21 cellular contexts compared by ENCODE assay signal in the genomic region with DNA sequence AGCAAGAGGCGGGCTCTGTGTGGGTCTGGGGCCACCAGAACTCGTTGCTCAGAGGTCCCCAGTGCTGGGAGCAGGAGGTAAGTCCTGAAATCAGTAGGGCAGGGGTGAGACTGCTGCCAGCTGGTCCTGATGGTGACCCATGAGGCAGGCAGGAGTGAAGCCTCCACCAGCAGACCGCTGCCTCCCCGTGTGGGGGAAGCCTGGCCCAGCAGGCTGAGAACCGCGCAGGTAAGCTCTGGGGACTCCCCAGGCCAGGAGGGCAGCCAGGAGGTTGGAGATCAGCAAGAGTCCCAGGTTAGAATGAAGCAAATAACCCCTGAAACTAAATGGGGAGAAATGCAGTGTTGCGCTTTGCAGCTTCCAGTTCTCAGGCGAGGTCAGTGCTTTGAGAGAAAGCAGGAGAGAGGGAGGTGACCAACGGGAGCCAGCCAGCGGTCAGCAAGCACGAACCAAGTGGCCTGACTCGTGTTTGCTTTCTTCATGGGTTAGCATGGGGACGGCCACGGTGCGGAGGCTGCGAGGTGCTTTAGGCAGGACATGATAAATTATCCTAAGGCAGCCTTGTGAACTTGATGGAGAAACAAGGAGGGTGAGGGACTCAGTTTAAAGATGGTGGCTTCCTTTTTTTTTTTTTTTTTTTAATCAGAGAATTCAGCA. TPM values are rescaled to one million over a fixed set of nuclear protein-coding genes. Genes with fewer than 3 reads are reported as not detected.
DNase-seq lines count a peak whose midpoint lies in the region; ATAC-seq, FAIRE-seq and TF ChIP-seq lines count a peak whose summit lies in the region.
"Had no signal": no experiment of that assay in that cellular context is flagged by ENCODE, and none has a peak within 500 bp of the region (broad histone marks: within the 10 kb centered on the region; RNA-seq: fewer than 3 reads in every experiment).

No MANE protein-coding gene starts in this region.

- WGBS in heart right ventricle, 2 donors: 67 to 69% methylated on average over 16 of the region's 16 CpGs

- TF ChIP-seq CTCF in heart right ventricle (IDR thresholded peaks at IDR 0.05) (no peak), bronchial epithelial cell (IDR thresholded peaks at IDR 0.05; ENCODE audit: insufficient read depth, low read length, severe bottlenecking) (no peak)

- H3K27me3 ChIP-seq in heart right ventricle (peaks cover 0 to 33% (median 11%) of the 10 kb centered on the region in 7 donors), bronchial epithelial cell (ENCODE audit: control insufficient read depth, insufficient read depth, low read length) (peaks cover 3% of the 10 kb centered on the region)

- peak; percentile 13 for FAIRE-seq in bronchial epithelial cell (lab: Jason Lieb, UNC)
- FAIRE-seq: D721Med, GM19239, RCC 7860 had no signal

- no peak for ATAC-seq in left ventricle myocardium superior
- ATAC-seq in heart right ventricle: no peak
- no peak for ATAC-seq in SK-N-SH treated with all-trans-retinoic acid at 6 μM for 48 hours
- no peak for ATAC-seq in GM18858 (IDR thresholded peaks at IDR 0.05; ENCODE audit: unreplicated experiment)

- no peaks in the 10 kb centered on the region for H3K36me3 ChIP-seq in heart right ventricle
- H3K36me3 ChIP-seq in bronchial epithelial cell (ENCODE audit: control insufficient read depth, insufficient read depth, low read length): no peaks in the 10 kb centered on the region

- no peaks in the 10 kb centered on the region for H3K4me1 ChIP-seq in heart right ventricle

- H3K4me3 ChIP-seq in heart right ventricle (no peak overlapping the region), bronchial epithelial cell (ENCODE audit: low read depth, low read length) (no peak overlapping the region)

- H3K27ac ChIP-seq in heart right ventricle: no peak overlapping the region

- DNase-seq in left ventricle myocardium superior (peak; percentile 15), heart right ventricle (no peak), bronchial epithelial cell (ENCODE audit: low read depth) (no peak), left kidney (ENCODE audit: low read depth, low spot score) (peak; percentile 80), HuH-7.5 (ENCODE audit: low spot score) (no peak), T-helper 9 cell (no peak)
- DNase-seq: DMS53, GDM1, HCEC 1CT, NCI-H1105 treated with DMSO at 0.1 percent for 48 hours, NCI-H2029 treated with DMSO at 0.1 percent for 48 hours, NCI-H226, NCI-H510A treated with DMSO at 0.1 percent for 48 hours, OCI-M1 had no signal

- H3K9me3 ChIP-seq in heart right ventricle: peaks cover 0 to 5% (median 0%) of the 10 kb centered on the region in 11 donors

- intact Hi-C loops in left ventricle myocardium superior (cut with micrococcal nuclease): no loop called here
- intact Hi-C loops in heart right ventricle (cut with DNase I): no loop called here

TF ChIP-seq in SK-N-SH treated with all-trans-retinoic acid at 6 μM for 48 hours, 23 proteins besides CTCF, POLR2A, EP300 and RAD21:
- TF ChIP-seq, protein P1, sequence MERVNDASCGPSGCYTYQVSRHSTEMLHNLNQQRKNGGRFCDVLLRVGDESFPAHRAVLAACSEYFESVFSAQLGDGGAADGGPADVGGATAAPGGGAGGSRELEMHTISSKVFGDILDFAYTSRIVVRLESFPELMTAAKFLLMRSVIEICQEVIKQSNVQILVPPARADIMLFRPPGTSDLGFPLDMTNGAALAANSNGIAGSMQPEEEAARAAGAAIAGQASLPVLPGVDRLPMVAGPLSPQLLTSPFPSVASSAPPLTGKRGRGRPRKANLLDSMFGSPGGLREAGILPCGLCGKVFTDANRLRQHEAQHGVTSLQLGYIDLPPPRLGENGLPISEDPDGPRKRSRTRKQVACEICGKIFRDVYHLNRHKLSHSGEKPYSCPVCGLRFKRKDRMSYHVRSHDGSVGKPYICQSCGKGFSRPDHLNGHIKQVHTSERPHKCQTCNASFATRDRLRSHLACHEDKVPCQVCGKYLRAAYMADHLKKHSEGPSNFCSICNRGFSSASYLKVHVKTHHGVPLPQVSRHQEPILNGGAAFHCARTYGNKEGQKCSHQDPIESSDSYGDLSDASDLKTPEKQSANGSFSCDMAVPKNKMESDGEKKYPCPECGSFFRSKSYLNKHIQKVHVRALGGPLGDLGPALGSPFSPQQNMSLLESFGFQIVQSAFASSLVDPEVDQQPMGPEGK (CRISPR knock-in tag; IDR thresholded peaks at IDR 0.05; ENCODE audit: borderline replicate concordance): no peak
- TF ChIP-seq, protein P2, sequence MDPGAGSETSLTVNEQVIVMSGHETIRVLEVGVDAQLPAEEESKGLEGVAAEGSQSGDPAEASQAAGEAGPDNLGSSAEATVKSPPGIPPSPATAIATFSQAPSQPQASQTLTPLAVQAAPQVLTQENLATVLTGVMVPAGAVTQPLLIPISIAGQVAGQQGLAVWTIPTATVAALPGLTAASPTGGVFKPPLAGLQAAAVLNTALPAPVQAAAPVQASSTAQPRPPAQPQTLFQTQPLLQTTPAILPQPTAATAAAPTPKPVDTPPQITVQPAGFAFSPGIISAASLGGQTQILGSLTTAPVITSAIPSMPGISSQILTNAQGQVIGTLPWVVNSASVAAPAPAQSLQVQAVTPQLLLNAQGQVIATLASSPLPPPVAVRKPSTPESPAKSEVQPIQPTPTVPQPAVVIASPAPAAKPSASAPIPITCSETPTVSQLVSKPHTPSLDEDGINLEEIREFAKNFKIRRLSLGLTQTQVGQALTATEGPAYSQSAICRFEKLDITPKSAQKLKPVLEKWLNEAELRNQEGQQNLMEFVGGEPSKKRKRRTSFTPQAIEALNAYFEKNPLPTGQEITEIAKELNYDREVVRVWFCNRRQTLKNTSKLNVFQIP (CRISPR knock-in tag; IDR thresholded peaks at IDR 0.05; ENCODE audit: borderline replicate concordance, low read depth): no peak
- no peak for TF ChIP-seq ESRRG (CRISPR knock-in tag; IDR thresholded peaks at IDR 0.05)
- no peak for TF ChIP-seq TCF4 (CRISPR knock-in tag; IDR thresholded peaks at IDR 0.05; ENCODE audit: borderline replicate concordance)
- TF ChIP-seq TOX (CRISPR knock-in tag; IDR thresholded peaks at IDR 0.05; ENCODE audit: borderline replicate concordance): no peak

RNA-seq across cellular contexts. Expression of gene INHBB, which starts 26.2 kb away (rescaled TPM):
- 2.8 TPM for total RNA-seq in left ventricle myocardium superior
- 1 to 10 TPM in 9 of 10 donors, under 1 TPM in 1; 0.89 to 9.2 (median 2.5) TPM for total RNA-seq in heart right ventricle
- polyA plus RNA-seq in heart right ventricle: 1 to 10 TPM; 3.6 to 5.9 TPM
- 0.53 and 2.3 TPM in 2 replicates for total RNA-seq in bronchial epithelial cell
- total RNA-seq: SK-MEL-5 had no signal
- polyA plus RNA-seq: IgD-negative memory B cell had no signal

Comparison
In these comparisons a context has a peak if more than half of its experiments do, and no peak if none do; other contexts are left out.
1. DNase-seq: peak in left ventricle myocardium superior (single experiment) and left kidney (single experiment); none in heart right ventricle (0 of 2), bronchial epithelial cell (single experiment), HuH-7.5 (single experiment) and T-helper 9 cell (single experiment).